8 cellular contexts compared by ENCODE assay signal in genomic region chr14:94129111-94129757, GRCh38. TPM values are rescaled to one million over a fixed set of nuclear protein-coding genes. Genes with fewer than 3 reads are reported as not detected.
A peak's percentile ranks its signal among the peaks of the same experiment; 100 is the strongest.
DNase-seq lines count a peak whose midpoint lies in the region; ATAC-seq and TF ChIP-seq lines count a peak whose summit lies in the region.

IFI27L2 (minus strand) TSS chr14:94129604; CDS start chr14:94129564, 40 bp downstream.

- peak within 1 kb of the TSS; percentile 78 for H3K4me3 Mint-ChIP-seq in activated CD4-positive, alpha-beta T cell treated with anti-CD3 and anti-CD28 coated beads for 36 hours

- peaks cover 4% of the 10 kb centered on the region for H3K27me3 Mint-ChIP-seq in activated CD4-positive, alpha-beta T cell treated with anti-CD3 and anti-CD28 coated beads for 36 hours

- intact Hi-C loops in activated CD4-positive, alpha-beta T cell treated with anti-CD3 and anti-CD28 coated beads for 36 hours (cut with DNase I, micrococcal nuclease), result loop anchor here (1.0 kb wide), 3 partner anchors 45 to 93 kb away; partner anchors contain the start of genes DDX24 (in 2 of the 2), IFI27L1 (in 2 of the 2) and PPP4R4 (in 1 of the 2)

- no peaks in the 10 kb centered on the region for H3K36me3 Mint-ChIP-seq in activated CD4-positive, alpha-beta T cell treated with anti-CD3 and anti-CD28 coated beads for 36 hours (ENCODE audit: low read depth)

- H3K27ac ChIP-seq in layer of hippocampus (ENCODE audit: low read depth, low read length), result peak within 1 kb of the TSS; percentile 85

- no peaks in the 10 kb centered on the region for H3K9me3 Mint-ChIP-seq in activated CD4-positive, alpha-beta T cell treated with anti-CD3 and anti-CD28 coated beads for 36 hours (ENCODE audit: low read depth)

- POLR2A ChIA-PET in activated CD4-positive, alpha-beta T cell treated with anti-CD3 and anti-CD28 coated beads for 36 hours (lab: Charles Lee), result interaction anchor here (0.5 to 0.9 kb wide), 2 partner anchors 48 to 268 kb away, joined by 3 read pairs; partner anchors contain the start of genes DDX24 and IFI27L1

- ATAC-seq in GM18858 (IDR thresholded peaks at IDR 0.05; ENCODE audit: unreplicated experiment), result peak; percentile 74
- peak; percentile 97 for ATAC-seq in HG03066 (IDR thresholded peaks at IDR 0.05; ENCODE audit: low read depth, unreplicated experiment)
- peak; percentile 97 for ATAC-seq in activated CD4-positive, alpha-beta T cell treated with anti-CD3 and anti-CD28 coated beads for 36 hours

- H3K4me1 Mint-ChIP-seq in activated CD4-positive, alpha-beta T cell treated with anti-CD3 and anti-CD28 coated beads for 36 hours, result peaks cover 21% of the 10 kb centered on the region

- in situ Hi-C loops in ACHN (cut with HindIII; ENCODE audit: low pct_ligation_motif_present, low pct_unique_long_range_greater_than_20kb, low sequenced_read_pairs), result no loop called here

- no peaks in the 10 kb centered on the region for H3K27me3 ChIP-seq in layer of hippocampus (ENCODE audit: control insufficient read depth, insufficient read depth, low read length)

- peak within 1 kb of the TSS; percentile 37 for H3K27ac Mint-ChIP-seq in activated CD4-positive, alpha-beta T cell treated with anti-CD3 and anti-CD28 coated beads for 36 hours

- DNase-seq in ACHN (peak; percentile 85), NCI-H446 (lab: John Stamatoyannopoulos, UW) (peak; percentile 39 to 69), choroid plexus epithelial cell (ENCODE audit: low read depth) (peak; percentile 81)
- DNase-seq in activated CD4-positive, alpha-beta T cell treated with anti-CD3 and anti-CD28 coated beads for 36 hours, result peak; percentile 85
- DNase-seq in stimulated activated CD4-positive, alpha-beta T cell treated with anti-CD3 and anti-CD28 coated beads, Interleukin-1b, Interleukin-23, amount 100 ng/mL, for 24 hours (ENCODE audit: low read depth in 4 of 4, low spot score in 1 of 4), result peak; percentile 16 to 63 (median 52)

- CTCF ChIA-PET in activated CD4-positive, alpha-beta T cell treated with anti-CD3 and anti-CD28 coated beads for 36 hours (lab: Charles Lee), result interaction anchor here (0.7 to 5.3 kb wide), 10 partner anchors 9 to 1420 kb away, joined by 3 to 68 read pairs (median 4); partner anchors contain the start of gene PPP4R4

- TF ChIP-seq CTCF in choroid plexus epithelial cell (conservative IDR thresholded peaks at IDR 0.05; ENCODE audit: low read depth, low read length), result peak; percentile 40

- peak within 1 kb of the TSS; percentile 76 for H3K4me3 ChIP-seq in choroid plexus epithelial cell (ENCODE audit: low read depth, low read length)

RNA-seq across cellular contexts. Expression of gene IFI27L2, which starts in this region (rescaled TPM):
- total RNA-seq in activated CD4-positive, alpha-beta T cell treated with anti-CD3 and anti-CD28 coated beads for 36 hours, result 10 to 100 TPM; 57.3 to 66.9 TPM

Comparison
In these comparisons a context has a peak if more than half of its experiments do, and no peak if none do; other contexts are left out.
1. Peak in every context shown above with its lines: DNase-seq, ATAC-seq, H3K4me3 ChIP-seq and H3K27ac ChIP-seq.